ENCODE assay signal across 25 cellular contexts in the genomic region with DNA sequence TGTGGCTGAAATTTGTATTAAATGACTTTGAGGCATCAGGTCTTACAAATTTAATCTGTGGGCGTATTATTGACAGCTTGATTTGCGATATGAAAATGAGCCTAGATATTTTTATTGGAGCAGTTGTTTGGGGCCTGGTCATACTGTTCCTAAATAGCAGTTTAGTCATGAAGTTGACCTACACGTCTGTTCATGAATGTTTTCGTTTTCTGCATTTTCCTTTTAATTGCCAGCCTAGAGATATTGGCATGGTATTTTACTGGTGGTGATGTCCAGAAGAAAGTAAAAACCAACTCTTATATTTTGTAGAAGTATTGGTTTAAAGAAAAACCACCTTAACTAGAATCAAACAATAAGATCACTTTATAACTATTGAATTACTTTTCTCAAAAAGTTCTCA. TPM values are rescaled to one million over a fixed set of nuclear protein-coding genes. Genes with fewer than 3 reads are reported as not detected.
DNase-seq lines count a peak whose midpoint lies in the region; ATAC-seq, FAIRE-seq and TF ChIP-seq lines count a peak whose summit lies in the region.
"Had no signal": no experiment of that assay in that cellular context is flagged by ENCODE, and none has a peak within 500 bp of the region (broad histone marks: within the 10 kb centered on the region; RNA-seq: fewer than 3 reads in every experiment).

No MANE protein-coding gene starts in this region.

- peaks cover 15% of the 10 kb centered on the region for H3K4me1 ChIP-seq in HUES64 (ENCODE audit: insufficient read depth, low read length)

- H3K27me3 Mint-ChIP-seq in nephron (ENCODE audit: low read depth), result peaks cover 4% of the 10 kb centered on the region

- ATAC-seq in GM18520 (IDR thresholded peaks at IDR 0.05; ENCODE audit: unreplicated experiment) (no peak), HG02884 (IDR thresholded peaks at IDR 0.05; ENCODE audit: unreplicated experiment) (no peak)
- ATAC-seq: activated T-cell treated with anti-CD3 and anti-CD28 coated beads, Interleukin-2, amount 50 U/mL, for 4 hours; stimulated activated naive B cell treated with anti-CD40 and anti-IgM and Interleukin-4, amounts not matched to agents 10 μg/mL and 1 μg/mL and 100 μg/mL, for 72 hours had no signal

- no peak overlapping the region for H3K27ac ChIP-seq in HUES64 (ENCODE audit: low read depth, low read length)
- peak overlapping the region; percentile 64 for H3K27ac ChIP-seq in caudate nucleus (ENCODE audit: low read depth, low read length)
- H3K27ac ChIP-seq: cardiac muscle cell, HL-60, neutrophil, RWPE1 had no signal

- peak overlapping the region in 2 of 3 experiments; percentile 23 to 77 for H3K27ac Mint-ChIP-seq in nephron
- H3K27ac Mint-ChIP-seq: activated CD4-positive, alpha-beta memory T cell treated with anti-CD3 and anti-CD28 coated beads for 36 hours; memory B cell; stimulated activated naive B cell treated with anti-CD40 and anti-IgM and Interleukin-4, amounts not matched to agents 10 μg/mL and 1 μg/mL and 100 μg/mL, for 72 hours had no signal

- no peaks in the 10 kb centered on the region for H3K36me3 ChIP-seq in HUES64 (ENCODE audit: insufficient read depth, low read length)
- H3K36me3 ChIP-seq: cardiac muscle cell, neutrophil had no signal

- DNase-seq in caudate nucleus (lab: John Stamatoyannopoulos, UW) (no peak), HuH-7.5 (ENCODE audit: low spot score) (no peak)
- DNase-seq in activated CD4-positive, alpha-beta T cell treated with anti-CD3 and anti-CD28 coated beads, Interleukin-2, amount 50 U/mL, for 48 hours, result no peak
- DNase-seq: activated CD4-positive, alpha-beta memory T cell treated with anti-CD3 and anti-CD28 coated beads for 36 hours; activated T-cell treated with anti-CD3 and anti-CD28 coated beads, Interleukin-2, amount 50 U/mL, for 4 hours; CD8-positive, alpha-beta memory T cell; DND-41; effector memory CD4-positive, alpha-beta T cell; GOT3; KBM-7; kidney; MV-4-11; NCI-H187 treated with DMSO at 0.1 percent for 48 hours; stimulated activated naive B cell treated with anti-CD40 and anti-IgM and Interleukin-4, amounts not matched to agents 10 μg/mL and 1 μg/mL and 100 μg/mL, for 72 hours; SW 1271 had no signal

- peak overlapping the region; percentile 80 to 89 (median 89) for H3K4me3 Mint-ChIP-seq in nephron
- H3K4me3 Mint-ChIP-seq: activated CD4-positive, alpha-beta memory T cell treated with anti-CD3 and anti-CD28 coated beads for 36 hours; memory B cell had no signal

- no peak overlapping the region for H3K9ac ChIP-seq in HUES64 (ENCODE audit: low read depth, low read length)

- no peak for TF ChIP-seq CTCF in nephron (IDR thresholded peaks at IDR 0.05; ENCODE audit: unreplicated experiment in 3 of 3)

- FAIRE-seq in A204.1 (lab: Jason Lieb, UNC), result peak; percentile 21
- FAIRE-seq: kidney had no signal

- 88% methylated on average over 4 of the region's 4 CpGs for WGBS in HUES64

- peaks cover 6% of the 10 kb centered on the region for H3K36me3 Mint-ChIP-seq in nephron (ENCODE audit: low read depth)
- H3K36me3 Mint-ChIP-seq: activated CD4-positive, alpha-beta memory T cell treated with anti-CD3 and anti-CD28 coated beads for 36 hours; CD8-positive, alpha-beta memory T cell; memory B cell; stimulated activated naive B cell treated with anti-CD40 and anti-IgM and Interleukin-4, amounts not matched to agents 10 μg/mL and 1 μg/mL and 100 μg/mL, for 72 hours had no signal

- no peaks in the 10 kb centered on the region for H3K9me3 ChIP-seq in HUES64 (ENCODE audit: insufficient read depth, low read depth, low read length)
- H3K9me3 ChIP-seq: neutrophil had no signal

- H3K9me3 Mint-ChIP-seq in nephron, result no peaks in the 10 kb centered on the region
- H3K9me3 Mint-ChIP-seq: activated CD4-positive, alpha-beta memory T cell treated with anti-CD3 and anti-CD28 coated beads for 36 hours; activated T-cell treated with anti-CD3 and anti-CD28 coated beads, Interleukin-2, amount 50 U/mL, for 4 hours; CD8-positive, alpha-beta memory T cell; memory B cell had no signal

- peaks cover 44% of the 10 kb centered on the region for H3K4me1 Mint-ChIP-seq in nephron
- H3K4me1 Mint-ChIP-seq: memory B cell; stimulated activated naive B cell treated with anti-CD40 and anti-IgM and Interleukin-4, amounts not matched to agents 10 μg/mL and 1 μg/mL and 100 μg/mL, for 72 hours had no signal

- H3K4me3 ChIP-seq in HUES64 (ENCODE audit: low read length), result peak overlapping the region; percentile 80; the same call in 1 of the 2 replicates

- H3K27me3 ChIP-seq in HUES64 (ENCODE audit: insufficient read depth, low read length), result peaks cover 7% of the 10 kb centered on the region; the same call in 1 of the 2 replicates

RNA-seq across cellular contexts. Expression of a gene that starts 1.8 kb away (rescaled TPM):
- polyA plus RNA-seq in HUES64 (2013, experiment 1 of 2), result 16.4 TPM
- 19.3 TPM for polyA plus RNA-seq in HUES64 (2013, experiment 2 of 2)
- polyA plus RNA-seq: CD8-positive, alpha-beta memory T cell had no signal
